In genomic region chr1:205930698-205931330, GRCh38 we compare ENCODE assay signal across 1 cellular context.
TF ChIP-seq lines count a peak whose summit lies in the region.

No MANE protein-coding gene starts in this region.

TF ChIP-seq in IMR-90, 13 proteins besides CTCF, POLR2A, EP300 and RAD21 (continued from another document):
- TF ChIP-seq ELK1 (IDR thresholded peaks at IDR 0.05; ENCODE audit: borderline replicate concordance, low read depth, low read length) (no peak), NFE2L2 (IDR thresholded peaks at IDR 0.05; ENCODE audit: low read depth, low read length) (no peak), MAFK (IDR thresholded peaks at IDR 0.05; ENCODE audit: low read depth, low read length) (no peak), FOS (IDR thresholded peaks at IDR 0.05; ENCODE audit: low read depth, low read length) (no peak), MXI1 (IDR thresholded peaks at IDR 0.05; ENCODE audit: borderline replicate concordance, low read depth, low read length) (no peak), MAZ (IDR thresholded peaks at IDR 0.05; ENCODE audit: borderline replicate concordance, low read depth, low read length) (no peak), SMC3 (IDR thresholded peaks at IDR 0.05; ENCODE audit: low read depth, low read length) (no peak), RFX5 (IDR thresholded peaks at IDR 0.05; ENCODE audit: low read depth, low read length) (no peak)
